19 cellular contexts compared by ENCODE assay signal in genomic region chr7:128065872-128066271, GRCh38. TPM values are rescaled to one million over a fixed set of nuclear protein-coding genes. Genes with fewer than 3 reads are reported as not detected.
DNase-seq lines count a peak whose midpoint lies in the region; ATAC-seq and TF ChIP-seq lines count a peak whose summit lies in the region.
"Had no signal": no experiment of that assay in that cellular context is flagged by ENCODE, and none has a peak within 500 bp of the region (broad histone marks: within the 10 kb centered on the region; RNA-seq: fewer than 3 reads in every experiment).

No MANE protein-coding gene starts in this region.

- no peak overlapping the region for H3K9ac ChIP-seq in colonic mucosa (ENCODE audit: low read depth in 2 of 2, low read length in 2 of 2)

- H3K27ac ChIP-seq in colonic mucosa (no peak overlapping the region), caudate nucleus (ENCODE audit: low read depth, low read length) (no peak overlapping the region)
- H3K27ac ChIP-seq: C4-2B had no signal

- intact Hi-C loops in colonic mucosa (cut with DNase I) = no loop called here
- intact Hi-C loops in mucosa of descending colon (cut with DNase I, micrococcal nuclease) = no loop called here
- intact Hi-C loops in Right ventricle myocardium inferior (cut with DNase I) = no loop called here

- no peaks in the 10 kb centered on the region for H3K36me3 ChIP-seq in colonic mucosa
- no peaks in the 10 kb centered on the region for H3K36me3 ChIP-seq in mucosa of descending colon (ENCODE audit: low read depth)
- H3K36me3 ChIP-seq: BE2C, HAP-1 had no signal

- no peak for TF ChIP-seq CTCF in LNCaP clone FGC (IDR thresholded peaks at IDR 0.05; ENCODE audit: control insufficient read depth, extremely low read depth, insufficient read depth)
- TF ChIP-seq CTCF in colonic mucosa (IDR thresholded peaks at IDR 0.05) = no peak
- no peak for TF ChIP-seq CTCF in mucosa of descending colon (IDR thresholded peaks at IDR 0.05)

- no peaks in the 10 kb centered on the region for H3K27me3 ChIP-seq in colonic mucosa
- H3K27me3 ChIP-seq: BE2C had no signal

- H3K4me3 ChIP-seq in LNCaP clone FGC (ENCODE audit: low read depth, low read length) (no peak overlapping the region), colonic mucosa (no peak overlapping the region), mucosa of descending colon (no peak overlapping the region)
- H3K4me3 ChIP-seq: HAP-1 had no signal

- H3K9me3 ChIP-seq in colonic mucosa (no peaks in the 10 kb centered on the region), mucosa of descending colon (no peaks in the 10 kb centered on the region)
- H3K9me3 ChIP-seq: BE2C, HAP-1 had no signal

- ATAC-seq in mucosa of descending colon (peak; percentile 89), Right ventricle myocardium inferior (no peak), HG03039 (IDR thresholded peaks at IDR 0.05; ENCODE audit: unreplicated experiment) (no peak)
- ATAC-seq: CD8-positive, alpha-beta T cell had no signal

- no peaks in the 10 kb centered on the region for H3K4me1 ChIP-seq in colonic mucosa
- H3K4me1 ChIP-seq in mucosa of descending colon (ENCODE audit: low read depth) = no peaks in the 10 kb centered on the region
- H3K4me1 ChIP-seq: BE2C, HAP-1 had no signal

- peak; percentile 45 for DNase-seq in Ammon's horn (ENCODE audit: low spot score)
- peak; percentile 21 for DNase-seq in LNCaP clone FGC (ENCODE audit: low read depth)
- peak; percentile 36 for DNase-seq in colonic mucosa
- peak in 1 of 3 donors; percentile 21 for DNase-seq in mucosa of descending colon
- no peak for DNase-seq in caudate nucleus (lab: John Stamatoyannopoulos, UW)
- DNase-seq in Right ventricle myocardium inferior (ENCODE audit: missing footprints) = no peak
- no peak for DNase-seq in globus pallidus (ENCODE audit: low spot score)
- DNase-seq: ACHN; BE2C; CD8-positive, alpha-beta T cell; COR-L47; DMS153; DMS79 treated with DMSO at 0.1 percent for 48 hours; EL; GDM1 had no signal

RNA-seq across cellular contexts. Expression of gene LRRC4, which starts 34.6 kb away (rescaled TPM):
- total RNA-seq in colonic mucosa (1 to 10 TPM in 1 of 2 donors, under 1 TPM in 1; 0.17 to 1.9 TPM), mucosa of descending colon (1 to 10 TPM in 2 of 3 donors, under 1 TPM in 1; 0.26 to 7.6 (median 1.1) TPM), Right ventricle myocardium inferior (2.4 TPM)
- total RNA-seq: HT1080 had no signal

Comparison
In these comparisons a context has a peak if more than half of its experiments do, and no peak if none do; other contexts are left out.
1. DNase-seq: peak in Ammon's horn (single experiment), LNCaP clone FGC (single experiment) and colonic mucosa (single experiment); none in caudate nucleus (0 of 61), Right ventricle myocardium inferior (single experiment) and globus pallidus (single experiment).